In genomic region chr4:158722917-158723793, GRCh38 we compare ENCODE assay signal across 1 cellular context.
TF ChIP-seq lines count a peak whose summit lies in the region.

Gene PPID, minus strand, starts transcription at chr4:158723396. Its CDS starts 108 bp downstream, at chr4:158723288.

TF ChIP-seq in HepG2, 621 proteins besides CTCF, POLR2A, EP300 and RAD21 (continued from another document and continues in another):
- TF ChIP-seq ZNF407 (CRISPR knock-in tag; IDR thresholded peaks at IDR 0.05; ENCODE audit: not compliant biosample characterization) (peak; percentile 79), ZNF790 (CRISPR knock-in tag; IDR thresholded peaks at IDR 0.05; ENCODE audit: borderline replicate concordance) (0 out of 2 replicates have a peak, but pooled peaks have one; percentile 43), BORCS8-MEF2B (CRISPR knock-in tag; IDR thresholded peaks at IDR 0.05) (no peak), ZNF614 (CRISPR knock-in tag; IDR thresholded peaks at IDR 0.05; ENCODE audit: borderline replicate concordance) (peak; percentile 80; the same call in 1 of the 2 replicates), SALL2 (CRISPR knock-in tag; IDR thresholded peaks at IDR 0.05) (peak; percentile 58; the same call in 1 of the 2 replicates), ZNF160 (CRISPR knock-in tag; IDR thresholded peaks at IDR 0.05) (peak; percentile 68; the same call in 1 of the 2 replicates), XBP1 (CRISPR knock-in tag; IDR thresholded peaks at IDR 0.05) (peak; percentile 68; the same call in 1 of the 2 replicates), ZKSCAN8 (CRISPR knock-in tag; IDR thresholded peaks at IDR 0.05; ENCODE audit: borderline replicate concordance) (no peak), SCMH1 (CRISPR knock-in tag; IDR thresholded peaks at IDR 0.05; ENCODE audit: borderline replicate concordance) (no peak), FOXA1 (IDR thresholded peaks at IDR 0.05) (no peak), FOXA1 (CRISPR knock-in tag; IDR thresholded peaks at IDR 0.05) (peak; percentile 36; the same call in 1 of the 2 replicates), ZUFSP (CRISPR knock-in tag; IDR thresholded peaks at IDR 0.05; ENCODE audit: borderline replicate concordance) (no peak), ZSCAN9 (CRISPR knock-in tag; IDR thresholded peaks at IDR 0.05; ENCODE audit: borderline replicate concordance) (0 out of 2 replicates have a peak, but pooled peaks have one; percentile 32), ATF7 (IDR thresholded peaks at IDR 0.05) (no peak), ATF7 (CRISPR knock-in tag; IDR thresholded peaks at IDR 0.05) (no peak), BATF2 (CRISPR knock-in tag; IDR thresholded peaks at IDR 0.05) (peak; percentile 52; the same call in 1 of the 2 replicates), RXRA (CRISPR knock-in tag; IDR thresholded peaks at IDR 0.05) (no peak), ZNF17 (CRISPR knock-in tag; IDR thresholded peaks at IDR 0.05) (0 out of 2 replicates have a peak, but pooled peaks have one; percentile 29), REPIN1 (CRISPR knock-in tag; IDR thresholded peaks at IDR 0.05; ENCODE audit: borderline replicate concordance, low read depth) (peak; percentile 91), ZNF496 (CRISPR knock-in tag; IDR thresholded peaks at IDR 0.05; ENCODE audit: insufficient replicate concordance) (no peak), SP2 (CRISPR knock-in tag; IDR thresholded peaks at IDR 0.05) (peak; percentile 78), ZNF337 (CRISPR knock-in tag; IDR thresholded peaks at IDR 0.05; ENCODE audit: borderline replicate concordance, low read depth) (no peak), ZNF430 (CRISPR knock-in tag; IDR thresholded peaks at IDR 0.05) (peak; percentile 65), TERF1 (CRISPR knock-in tag; IDR thresholded peaks at IDR 0.05) (no peak), DPF2 (CRISPR knock-in tag; IDR thresholded peaks at IDR 0.05; ENCODE audit: borderline replicate concordance, low read depth) (no peak), SMYD3 (CRISPR knock-in tag; IDR thresholded peaks at IDR 0.05) (no peak), SSRP1 (CRISPR knock-in tag; IDR thresholded peaks at IDR 0.05) (no peak), ZNF883 (CRISPR knock-in tag; IDR thresholded peaks at IDR 0.05; ENCODE audit: not compliant biosample characterization) (no peak), CREB1 (IDR thresholded peaks at IDR 0.05) (peak; percentile 33; the same call in 1 of the 2 replicates), CREB1 (CRISPR knock-in tag; IDR thresholded peaks at IDR 0.05) (0 out of 2 replicates have a peak, but pooled peaks have one; percentile 25), ETV6 (CRISPR knock-in tag; conservative IDR thresholded peaks at IDR 0.05) (peak; percentile 86; the same call in 1 of the 2 replicates), ZNF20 (CRISPR knock-in tag; IDR thresholded peaks at IDR 0.05) (no peak), ZNF598 (CRISPR knock-in tag; IDR thresholded peaks at IDR 0.05; ENCODE audit: borderline replicate concordance) (peak; percentile 76; the same call in 1 of the 2 replicates), HNF4A (CRISPR knock-in tag; IDR thresholded peaks at IDR 0.05) (peak; percentile 71), ZBTB3 (CRISPR knock-in tag; IDR thresholded peaks at IDR 0.05; ENCODE audit: borderline replicate concordance, low read depth) (no peak), CREB3 (CRISPR knock-in tag; IDR thresholded peaks at IDR 0.05) (peak; percentile 79), PRDM4 (CRISPR knock-in tag; IDR thresholded peaks at IDR 0.05; ENCODE audit: borderline replicate concordance) (0 out of 2 replicates have a peak, but pooled peaks have one; percentile 25), ZNF484 (CRISPR knock-in tag; IDR thresholded peaks at IDR 0.05; ENCODE audit: borderline replicate concordance, low read depth) (no peak), MTF1 (CRISPR knock-in tag; IDR thresholded peaks at IDR 0.05) (no peak), SOX5 (CRISPR knock-in tag; IDR thresholded peaks at IDR 0.05; ENCODE audit: borderline replicate concordance) (peak; percentile 67; the same call in 1 of the 2 replicates), UBTF (CRISPR knock-in tag; IDR thresholded peaks at IDR 0.05) (peak; percentile 77), PRMT3 (CRISPR knock-in tag; IDR thresholded peaks at IDR 0.05; ENCODE audit: borderline replicate concordance, low read depth) (no peak)
